In genomic region chr17:44204453-44204882, GRCh38 we compare ENCODE assay signal across 11 cellular contexts. TPM values are rescaled to one million over a fixed set of nuclear protein-coding genes. Genes with fewer than 3 reads are reported as not detected.
A peak's percentile ranks its signal among the peaks of the same experiment; 100 is the strongest.
DNase-seq lines count a peak whose midpoint lies in the region; ATAC-seq and TF ChIP-seq lines count a peak whose summit lies in the region.
"Had no signal": no experiment of that assay in that cellular context is flagged by ENCODE, and none has a peak within 500 bp of the region (broad histone marks: within the 10 kb centered on the region; RNA-seq: fewer than 3 reads in every experiment).

No MANE protein-coding gene starts in this region.

- peaks cover 17% of the 10 kb centered on the region for H3F3A ChIP-seq in smooth muscle cell (ENCODE audit: low read depth)

- no peaks in the 10 kb centered on the region for H3K9me3 ChIP-seq in OCI-LY3 (ENCODE audit: insufficient read depth, low read length)
- no peaks in the 10 kb centered on the region for H3K9me3 ChIP-seq in smooth muscle cell (replicated peaks; ENCODE audit: low read depth)
- H3K9me3 ChIP-seq: ovary had no signal

- H4K20me1 ChIP-seq in OCI-LY3 (ENCODE audit: insufficient read depth, low read length): no peaks in the 10 kb centered on the region
- peaks cover 8% of the 10 kb centered on the region for H4K20me1 ChIP-seq in smooth muscle cell (ENCODE audit: low read depth)

- H3K4me1 Mint-ChIP-seq in activated naive CD4-positive, alpha-beta T cell treated with anti-CD3 and anti-CD28 coated beads for 36 hours (ENCODE audit: low read depth): peaks cover 40% of the 10 kb centered on the region

- no peak overlapping the region for H3K4me2 ChIP-seq in OCI-LY3 (ENCODE audit: low read length)
- H3K4me2 ChIP-seq in smooth muscle cell: no peak overlapping the region

- WGBS in smooth muscle cell (ENCODE audit: low lambda C conversion rate): 64% methylated on average over 5 of the region's 5 CpGs

- H3K27me3 ChIP-seq in OCI-LY3 (ENCODE audit: low read depth, low read length) (no peaks in the 10 kb centered on the region), smooth muscle cell (ENCODE audit: low read depth) (no peaks in the 10 kb centered on the region)
- H3K27me3 ChIP-seq: ovary had no signal

- H3K9me3 Mint-ChIP-seq in activated naive CD4-positive, alpha-beta T cell treated with anti-CD3 and anti-CD28 coated beads for 36 hours: no peaks in the 10 kb centered on the region
- no peaks in the 10 kb centered on the region for H3K9me3 Mint-ChIP-seq in activated naive CD4-positive, alpha-beta T cell treated with anti-CD3 and anti-CD28 coated beads, Interleukin-2, amount 50 U/mL, for 72 hours
- H3K9me3 Mint-ChIP-seq: activated CD4-positive, alpha-beta T cell treated with anti-CD3 and anti-CD28 coated beads, Interleukin-2, amount 10 ng/mL, durations not matched to agents 7 days and 5 days had no signal

- TF ChIP-seq CTCF in OCI-LY3 (IDR thresholded peaks at IDR 0.05; ENCODE audit: low read depth, low read length) (no peak), cardiac fibroblast (IDR thresholded peaks at IDR 0.05; ENCODE audit: low read depth, low read length) (no peak), smooth muscle cell (IDR thresholded peaks at IDR 0.05; ENCODE audit: borderline replicate concordance, insufficient read depth, poor library complexity, severe bottlenecking) (no peak)

- H3K4me3 Mint-ChIP-seq in activated naive CD4-positive, alpha-beta T cell treated with anti-CD3 and anti-CD28 coated beads for 36 hours: no peak overlapping the region
- H3K4me3 Mint-ChIP-seq: activated CD4-positive, alpha-beta T cell treated with anti-CD3 and anti-CD28 coated beads, Interleukin-2, amount 10 ng/mL, durations not matched to agents 7 days and 5 days had no signal

- H3K79me2 ChIP-seq in OCI-LY3 (ENCODE audit: low read length): peaks cover 6% of the 10 kb centered on the region; the same call in 1 of the 2 replicates
- no peaks in the 10 kb centered on the region for H3K79me2 ChIP-seq in smooth muscle cell (ENCODE audit: low read depth)

- H3K36me3 Mint-ChIP-seq in activated naive CD4-positive, alpha-beta T cell treated with anti-CD3 and anti-CD28 coated beads for 36 hours (ENCODE audit: low read depth): peaks cover 26% of the 10 kb centered on the region
- peaks cover 0 to 16% of the 10 kb centered on the region in 2 donors for H3K36me3 Mint-ChIP-seq in activated naive CD4-positive, alpha-beta T cell treated with anti-CD3 and anti-CD28 coated beads, Interleukin-2, amount 50 U/mL, for 72 hours

- H3K27ac ChIP-seq in OCI-LY3 (ENCODE audit: low read length): 0 out of 2 replicates have a peak overlapping the region, but pooled peaks have one; percentile 25
- H3K27ac ChIP-seq in smooth muscle cell (ENCODE audit: low read depth): no peak overlapping the region
- H3K27ac ChIP-seq: ovary had no signal

- H3K4me1 ChIP-seq in OCI-LY3 (ENCODE audit: low read length): peaks cover 16% of the 10 kb centered on the region
- H3K4me1 ChIP-seq in smooth muscle cell (ENCODE audit: low read depth): peaks cover 5% of the 10 kb centered on the region

- intact Hi-C loops in activated naive CD4-positive, alpha-beta T cell treated with anti-CD3 and anti-CD28 coated beads for 36 hours (cut with micrococcal nuclease): no loop called here
- intact Hi-C loops in posterior vena cava (cut with DNase I): no loop called here

- H3K27me3 Mint-ChIP-seq in activated naive CD4-positive, alpha-beta T cell treated with anti-CD3 and anti-CD28 coated beads for 36 hours (ENCODE audit: low read depth): no peaks in the 10 kb centered on the region
- H3K27me3 Mint-ChIP-seq: activated CD4-positive, alpha-beta T cell treated with anti-CD3 and anti-CD28 coated beads, Interleukin-2, amount 10 ng/mL, durations not matched to agents 7 days and 5 days had no signal

- H3K9ac ChIP-seq in OCI-LY3 (ENCODE audit: low read length): no peak overlapping the region
- H3K9ac ChIP-seq in smooth muscle cell (ENCODE audit: low read depth): no peak overlapping the region

- CTCF ChIA-PET in activated naive CD4-positive, alpha-beta T cell treated with anti-CD3 and anti-CD28 coated beads for 36 hours (lab: Charles Lee): interaction anchor here (0.7 to 4.0 kb wide), 11 partner anchors 9 to 159 kb away, joined by 3 to 15 read pairs (median 5); partner anchors contain the start of genes FAM171A2 and TMUB2

- H2AFZ ChIP-seq in OCI-LY3 (ENCODE audit: low read depth, low read length) (no peak overlapping the region), smooth muscle cell (ENCODE audit: low read depth) (no peak overlapping the region)

- ATAC-seq in activated naive CD4-positive, alpha-beta T cell treated with anti-CD3 and anti-CD28 coated beads, Interleukin-2, amount 50 U/mL, for 72 hours: no peak

- H3K4me3 ChIP-seq in OCI-LY3 (ENCODE audit: low read length): no peak overlapping the region
- no peak overlapping the region for H3K4me3 ChIP-seq in cardiac fibroblast (replicated peaks in 1 of 2; ENCODE audit: low read depth in 2 of 2, low read length in 2 of 2)
- H3K4me3 ChIP-seq in smooth muscle cell: no peak overlapping the region
- H3K4me3 ChIP-seq: ovary had no signal

- H3K27ac Mint-ChIP-seq in activated naive CD4-positive, alpha-beta T cell treated with anti-CD3 and anti-CD28 coated beads for 36 hours: peak overlapping the region; percentile 74
- no peak overlapping the region for H3K27ac Mint-ChIP-seq in activated naive CD4-positive, alpha-beta T cell treated with anti-CD3 and anti-CD28 coated beads, Interleukin-2, amount 50 U/mL, for 72 hours

- no peak for DNase-seq in activated naive CD4-positive, alpha-beta T cell treated with anti-CD3 and anti-CD28 coated beads for 36 hours
- no peak for DNase-seq in activated naive CD4-positive, alpha-beta T cell treated with anti-CD3 and anti-CD28 coated beads, Interleukin-2, amount 50 U/mL, for 72 hours (ENCODE audit: low spot score in 2 of 2)
- DNase-seq in cardiac fibroblast (ENCODE audit: low read depth in 2 of 2) (peak; percentile 60 to 63), posterior vena cava (ENCODE audit: low spot score) (peak; percentile 83), smooth muscle cell (lab: John Stamatoyannopoulos, UW; ENCODE audit: unreplicated experiment) (no peak), NOMO-1 treated with DMSO at 0.1 percent for 48 hours (lab: John Stamatoyannopoulos, UW; ENCODE audit: unreplicated experiment) (no peak), NCI-H1436 treated with DMSO at 0.1 percent for 48 hours (lab: John Stamatoyannopoulos, UW) (no peak)
- DNase-seq: NCI-H2081 treated with DMSO at 0.1 percent for 48 hours had no signal

- H3K36me3 ChIP-seq in OCI-LY3 (replicated peaks; ENCODE audit: low read depth, low read length) (peaks cover 21% of the 10 kb centered on the region), smooth muscle cell (ENCODE audit: low read depth) (peaks cover 5% of the 10 kb centered on the region)
- H3K36me3 ChIP-seq: ovary had no signal

RNA-seq across cellular contexts. Expression of gene ATXN7L3, which starts 4.8 kb away (rescaled TPM):
- total RNA-seq in activated naive CD4-positive, alpha-beta T cell treated with anti-CD3 and anti-CD28 coated beads for 36 hours: 10 to 100 TPM; 53.3 to 53.9 TPM
- 10 to 100 TPM; 81.1 to 94.4 TPM for total RNA-seq in activated naive CD4-positive, alpha-beta T cell treated with anti-CD3 and anti-CD28 coated beads, Interleukin-2, amount 50 U/mL, for 72 hours
- total RNA-seq in posterior vena cava (10 to 100 TPM; 49.2 to 61.9 TPM), smooth muscle cell (54.0 and 61.1 TPM in 2 replicates)
- polyA plus RNA-seq in smooth muscle cell: 24.3 and 29.1 TPM in 2 replicates

RNA-seq across cellular contexts. Expression of gene UBTF, which starts 15.0 kb away (rescaled TPM):
- 10 to 100 TPM; 91.8 to 92.6 TPM for total RNA-seq in activated naive CD4-positive, alpha-beta T cell treated with anti-CD3 and anti-CD28 coated beads for 36 hours
- total RNA-seq in activated naive CD4-positive, alpha-beta T cell treated with anti-CD3 and anti-CD28 coated beads, Interleukin-2, amount 50 U/mL, for 72 hours: 100 to 1,000 TPM; 112 to 134 TPM
- 10 to 100 TPM; 42.6 to 59.7 TPM for total RNA-seq in posterior vena cava
- 18.2 and 28.4 TPM in 2 replicates for total RNA-seq in smooth muscle cell
- polyA plus RNA-seq in smooth muscle cell: 22.1 and 29.2 TPM in 2 replicates

RNA-seq across cellular contexts. Expression of gene TMUB2, which starts 17.7 kb away (rescaled TPM):
- 10 to 100 TPM; 21.2 to 22.9 TPM for total RNA-seq in activated naive CD4-positive, alpha-beta T cell treated with anti-CD3 and anti-CD28 coated beads for 36 hours
- 10 to 100 TPM; 27.4 to 50.4 TPM for total RNA-seq in activated naive CD4-positive, alpha-beta T cell treated with anti-CD3 and anti-CD28 coated beads, Interleukin-2, amount 50 U/mL, for 72 hours
- total RNA-seq in posterior vena cava: 10 to 100 TPM; 26.3 to 31.2 TPM
- 26.4 and 28.5 TPM in 2 replicates for total RNA-seq in smooth muscle cell
- 35.8 and 39.2 TPM in 2 replicates for polyA plus RNA-seq in smooth muscle cell

RNA-seq across cellular contexts. Expression of gene ASB16, which starts 34.0 kb away (rescaled TPM):
- total RNA-seq in activated naive CD4-positive, alpha-beta T cell treated with anti-CD3 and anti-CD28 coated beads for 36 hours: under 1 TPM in 1 of 2 experiments, not detected in 1; 0.12 TPM
- under 1 TPM; 0.39 to 0.52 TPM for total RNA-seq in activated naive CD4-positive, alpha-beta T cell treated with anti-CD3 and anti-CD28 coated beads, Interleukin-2, amount 50 U/mL, for 72 hours
- total RNA-seq in posterior vena cava (1 to 10 TPM in 1 of 2 donors, under 1 TPM in 1; 0.19 to 1.5 TPM), smooth muscle cell (0.09 TPM in 1 of 2 replicates, not detected in the other)
- polyA plus RNA-seq in smooth muscle cell: 0.28 and 0.35 TPM in 2 replicates

Comparison
In these comparisons a context has a peak if more than half of its experiments do, and no peak if none do; other contexts are left out.
1. DNase-seq: peak in cardiac fibroblast (2 of 2) and posterior vena cava (single experiment); none in activated naive CD4-positive, alpha-beta T cell treated with anti-CD3 and anti-CD28 coated beads for 36 hours (single experiment), activated naive CD4-positive, alpha-beta T cell treated with anti-CD3 and anti-CD28 coated beads, Interleukin-2, amount 50 U/mL, for 72 hours (0 of 2), smooth muscle cell (single experiment), NOMO-1 treated with DMSO at 0.1 percent for 48 hours (single experiment) and NCI-H1436 treated with DMSO at 0.1 percent for 48 hours (single experiment).